ENCODE assay signal across 18 cellular contexts in genomic region chr20:16612708-16613107, GRCh38. TPM values are rescaled to one million over a fixed set of nuclear protein-coding genes. Genes with fewer than 3 reads are reported as not detected.
A peak's percentile ranks its signal among the peaks of the same experiment; 100 is the strongest.
DNase-seq lines count a peak whose midpoint lies in the region; ATAC-seq, FAIRE-seq and TF ChIP-seq lines count a peak whose summit lies in the region.
"Had no signal": no experiment of that assay in that cellular context is flagged by ENCODE, and none has a peak within 500 bp of the region (broad histone marks: within the 10 kb centered on the region; RNA-seq: fewer than 3 reads in every experiment).

No MANE protein-coding gene starts in this region.

- peaks cover 0 to 25% (median 10%) of the 10 kb centered on the region in 9 donors for H3K4me1 ChIP-seq in heart right ventricle
- H3K4me1 ChIP-seq in left ventricle myocardium inferior, result peaks cover 31% of the 10 kb centered on the region
- peaks cover 8 to 75% (median 27%) of the 10 kb centered on the region in 10 experiments; a peak in 17 of 20 replicates for H3K4me1 ChIP-seq in BLaER1 treated with 17β-estradiol and CSF1 and Interleukin-3, amounts not matched to agents 10 nM and 100 nM

- H3K36me3 ChIP-seq in heart right ventricle (no peaks in the 10 kb centered on the region), left ventricle myocardium inferior (no peaks in the 10 kb centered on the region)
- no peaks in the 10 kb centered on the region for H3K36me3 ChIP-seq in BLaER1 treated with 17β-estradiol and CSF1 and Interleukin-3, amounts not matched to agents 10 nM and 100 nM

- intact Hi-C loops in heart right ventricle (cut with DNase I) (no loop called here), left ventricle myocardium inferior (cut with micrococcal nuclease) (no loop called here)

- peak overlapping the region in 3 of 5 experiments; percentile 10 to 59 (median 48) for H3K27ac Mint-ChIP-seq in brain
- H3K27ac Mint-ChIP-seq in nephron, result peak overlapping the region; percentile 52 to 86 (median 81)
- no peak overlapping the region for H3K27ac Mint-ChIP-seq in HFFc6
- H3K27ac Mint-ChIP-seq: B cell; CD14-positive monocyte; CD4-positive, alpha-beta memory T cell; H9; IgD-negative memory B cell had no signal

- no peaks in the 10 kb centered on the region for H4K20me1 ChIP-seq in BLaER1 treated with 17β-estradiol and CSF1 and Interleukin-3, amounts not matched to agents 10 nM and 100 nM

- ATAC-seq in heart right ventricle, result peak in 4 of 8 donors; percentile 26 to 72 (median 36)
- ATAC-seq: HepG2 had no signal

- peaks cover 4% of the 10 kb centered on the region for H3K27me3 Mint-ChIP-seq in brain
- H3K27me3 Mint-ChIP-seq in nephron (ENCODE audit: low read depth), result no peaks in the 10 kb centered on the region
- no peaks in the 10 kb centered on the region for H3K27me3 Mint-ChIP-seq in HFFc6 (ENCODE audit: insufficient read depth)

- whole genome bisulfite sequencing in heart right ventricle, 2 donors, result 48 to 52% methylated on average over 2 of the region's 2 CpGs

- DNase-seq in heart right ventricle, result peak; percentile 17 to 30
- DNase-seq in left ventricle myocardium inferior, result no peak
- DNase-seq in mucosa of gallbladder (ENCODE audit: low spot score), result no peak
- no peak for DNase-seq in GM12891 (ENCODE audit: insufficient read length, low spot score)
- DNase-seq in HFFc6, result no peak
- DNase-seq: Calu3; CD4-positive, alpha-beta memory T cell; DMS79 treated with DMSO at 0.1 percent for 48 hours; GF-D8; H9 had no signal

- H3K27me3 ChIP-seq in heart right ventricle, result no peaks in the 10 kb centered on the region
- no peaks in the 10 kb centered on the region for H3K27me3 ChIP-seq in left ventricle myocardium inferior (ENCODE audit: low read depth)
- no peaks in the 10 kb centered on the region for H3K27me3 ChIP-seq in BLaER1 treated with 17β-estradiol and CSF1 and Interleukin-3, amounts not matched to agents 10 nM and 100 nM

- TF ChIP-seq POLR2A in GM12891 (IDR thresholded peaks at IDR 0.05; ENCODE audit: low read depth, low read length), result no peak

- peaks cover 6 to 13% (median 10%) of the 10 kb centered on the region in 5 experiments for H3K9me3 Mint-ChIP-seq in brain
- peaks cover 12% of the 10 kb centered on the region for H3K9me3 Mint-ChIP-seq in nephron
- peaks cover 38% of the 10 kb centered on the region for H3K9me3 Mint-ChIP-seq in HFFc6

- H3K27ac ChIP-seq in heart right ventricle (no peak overlapping the region), left ventricle myocardium inferior (replicated peaks) (no peak overlapping the region)
- no peak overlapping the region for H3K27ac ChIP-seq in BLaER1 treated with 17β-estradiol and CSF1 and Interleukin-3, amounts not matched to agents 10 nM and 100 nM

- peaks cover 7% of the 10 kb centered on the region for H3K36me3 Mint-ChIP-seq in brain
- peaks cover 4% of the 10 kb centered on the region for H3K36me3 Mint-ChIP-seq in nephron (ENCODE audit: low read depth)
- no peaks in the 10 kb centered on the region for H3K36me3 Mint-ChIP-seq in HFFc6 (ENCODE audit: low read depth)
- H3K36me3 Mint-ChIP-seq: CD14-positive monocyte; CD4-positive, alpha-beta memory T cell; IgD-negative memory B cell had no signal

- TF ChIP-seq CTCF in heart right ventricle (IDR thresholded peaks at IDR 0.05) (no peak), left ventricle myocardium inferior (IDR thresholded peaks at IDR 0.05; ENCODE audit: borderline replicate concordance) (no peak), brain (conservative IDR thresholded peaks at IDR 0.05) (no peak), nephron (IDR thresholded peaks at IDR 0.05; ENCODE audit: unreplicated experiment in 3 of 3) (no peak), HFFc6 (IDR thresholded peaks at IDR 0.05) (no peak)

- H3K4me3 ChIP-seq in heart right ventricle, result no peak overlapping the region
- H3K4me3 ChIP-seq in left ventricle myocardium inferior, result no peak overlapping the region
- H3K4me3 ChIP-seq in BLaER1 treated with 17β-estradiol and CSF1 and Interleukin-3, amounts not matched to agents 10 nM and 100 nM, result no peak overlapping the region

- FAIRE-seq in GM12891 (lab: Jason Lieb, UNC), result no peak
- FAIRE-seq: H1, HepG2 had no signal

- H3K9me3 ChIP-seq in heart right ventricle (peaks cover 0 to 13% (median 0%) of the 10 kb centered on the region in 11 donors), left ventricle myocardium inferior (replicated peaks) (peaks cover 7% of the 10 kb centered on the region)
- H3K9me3 ChIP-seq in BLaER1 treated with 17β-estradiol and CSF1 and Interleukin-3, amounts not matched to agents 10 nM and 100 nM (replicated peaks in 1 of 11), result peaks cover 7 to 24% (median 15%) of the 10 kb centered on the region in 11 experiments; a peak in 19 of 22 replicates

- H3K4me3 Mint-ChIP-seq in brain (no peak overlapping the region), nephron (no peak overlapping the region), HFFc6 (no peak overlapping the region)
- H3K4me3 Mint-ChIP-seq: B cell; CD14-positive monocyte; CD4-positive, alpha-beta memory T cell; H9; IgD-negative memory B cell had no signal

- peak overlapping the region in 6 of 11 experiments; percentile 14 to 41 (median 38); a peak in 10 of 22 replicates for H3K4me2 ChIP-seq in BLaER1 treated with 17β-estradiol and CSF1 and Interleukin-3, amounts not matched to agents 10 nM and 100 nM

- H3K9ac ChIP-seq in BLaER1 treated with 17β-estradiol and CSF1 and Interleukin-3, amounts not matched to agents 10 nM and 100 nM, result no peak overlapping the region

- H3K4me1 Mint-ChIP-seq in brain, result peaks cover 43% of the 10 kb centered on the region
- H3K4me1 Mint-ChIP-seq in nephron, result peaks cover 61% of the 10 kb centered on the region
- H3K4me1 Mint-ChIP-seq in HFFc6 (ENCODE audit: low read depth), result no peaks in the 10 kb centered on the region
- H3K4me1 Mint-ChIP-seq: B cell; CD14-positive monocyte; CD4-positive, alpha-beta memory T cell; IgD-negative memory B cell had no signal

TF ChIP-seq in GM12891, 5 proteins besides CTCF, POLR2A, EP300 and RAD21:
- TF ChIP-seq PAX5 (IDR thresholded peaks at IDR 0.05; ENCODE audit: insufficient read depth, low read length, severe bottlenecking), result no peak
- no peak for TF ChIP-seq POLR2AphosphoS5 (IDR thresholded peaks at IDR 0.05; ENCODE audit: low read depth, low read length)
- no peak for TF ChIP-seq TAF1 (IDR thresholded peaks at IDR 0.05; ENCODE audit: low read depth, low read length)
- TF ChIP-seq SPI1 (IDR thresholded peaks at IDR 0.05; ENCODE audit: low read depth, low read length), result no peak
- TF ChIP-seq POU2F2 (IDR thresholded peaks at IDR 0.05; ENCODE audit: low read depth, low read length), result no peak

RNA-seq across cellular contexts. Expression of gene KIF16B, which starts 39.5 kb away (rescaled TPM):
- total RNA-seq in heart right ventricle (10 to 100 TPM; 14.4 to 22.5 (median 18.2) TPM), left ventricle myocardium inferior (16.4 TPM), mucosa of gallbladder (21.6 TPM)
- polyA plus RNA-seq in heart right ventricle (10 to 100 TPM in 1 of 2 donors, 1 to 10 TPM in 1; 9.7 to 12.9 TPM), brain (ENCODE audit: insufficient read depth, low read depth, low replicate concordance) (2.5 TPM)
- 1.7 TPM for polyA plus RNA-seq in GM12891 (2012; ENCODE audit: low read depth, missing spikeins)
- total RNA-seq in HFFc6 (2021; fragmentation: NEBNext Ultra II Directional; extraction: Animal tissue kit (Norgen Biotek cat#: 25700)), result 1 to 10 TPM in 4 of 6 experiments, under 1 TPM in 2; 0.31 to 3.4 (median 3.2) TPM

Comparison
In these comparisons a context has a peak if more than half of its experiments do, and no peak if none do; other contexts are left out.
1. DNase-seq: peak in heart right ventricle (2 of 2); none in left ventricle myocardium inferior (single experiment), mucosa of gallbladder (single experiment), GM12891 (single experiment) and HFFc6 (single experiment).